In genomic region chr2:127065299-127065931, GRCh38 we compare ENCODE assay signal across 9 cellular contexts. TPM values are rescaled to one million over a fixed set of nuclear protein-coding genes. Genes with fewer than 3 reads are reported as not detected.
DNase-seq lines count a peak whose midpoint lies in the region; ATAC-seq and TF ChIP-seq lines count a peak whose summit lies in the region.
"Had no signal": no experiment of that assay in that cellular context is flagged by ENCODE, and none has a peak within 500 bp of the region (broad histone marks: within the 10 kb centered on the region; RNA-seq: fewer than 3 reads in every experiment).

No MANE protein-coding gene starts in this region.

- no peak overlapping the region for H3K4me3 ChIP-seq in right atrium auricular region
- no peak overlapping the region for H3K4me3 ChIP-seq in mammary epithelial cell (replicated peaks in 1 of 3; ENCODE audit: insufficient read depth in 1 of 3, low read depth in 2 of 3, low read length in 3 of 3)
- H3K4me3 ChIP-seq in vagina, result peak overlapping the region in 1 of 2 donors; percentile 3
- H3K4me3 ChIP-seq in heart left ventricle, result no peak overlapping the region

- dilution Hi-C loops in mammary epithelial cell (cut with HindIII; ENCODE audit: low sequenced_read_pairs), result no loop called here

- no peaks in the 10 kb centered on the region for H3K27me3 Mint-ChIP-seq in natural killer cell treated with Interleukin-12 subunit alpha and Interleukin-12 subunit beta and Interleukin-15 and Interleukin-18, amount 100 ng/mL, for 72 hours

- in situ Hi-C loops in mammary epithelial cell (cut with MboI; ENCODE audit: low sequenced_read_pairs in 2 of 2), result no loop called here

- peak overlapping the region; percentile 74 for H3K4me2 ChIP-seq in mammary epithelial cell (ENCODE audit: insufficient read depth, low read depth, low read length)

- H3K36me3 ChIP-seq in right atrium auricular region (no peaks in the 10 kb centered on the region), mammary epithelial cell (ENCODE audit: insufficient read depth, low read length) (no peaks in the 10 kb centered on the region), vagina (peaks cover 0 to 8% of the 10 kb centered on the region in 2 donors), heart left ventricle (peaks cover 0 to 8% (median 0%) of the 10 kb centered on the region in 9 donors)

- H2AFZ ChIP-seq in mammary epithelial cell (ENCODE audit: low read depth, low read length), result peak overlapping the region; percentile 84

- ATAC-seq in Right ventricle myocardium inferior (no peak), heart left ventricle (no peak), HG02798 (IDR thresholded peaks at IDR 0.05; ENCODE audit: poor library complexity, unreplicated experiment) (no peak)
- ATAC-seq in natural killer cell treated with Interleukin-12 subunit alpha and Interleukin-12 subunit beta and Interleukin-15 and Interleukin-18, amount 100 ng/mL, for 72 hours, result no peak

- H3K9me3 ChIP-seq in right atrium auricular region (no peaks in the 10 kb centered on the region), mammary epithelial cell (replicated peaks; ENCODE audit: insufficient read depth, low read length) (no peaks in the 10 kb centered on the region), vagina (no peaks in the 10 kb centered on the region), heart left ventricle (no peaks in the 10 kb centered on the region)

- H3K79me2 ChIP-seq in mammary epithelial cell (ENCODE audit: insufficient read depth, low read length), result no peaks in the 10 kb centered on the region

- H3K27me3 ChIP-seq in right atrium auricular region (no peaks in the 10 kb centered on the region), mammary epithelial cell (ENCODE audit: insufficient read depth, low read length) (no peaks in the 10 kb centered on the region), vagina (no peaks in the 10 kb centered on the region), heart left ventricle (no peaks in the 10 kb centered on the region)

- BruUV-seq in mammary epithelial cell (replicated peaks; lab: Mats Ljungman, UMichigan), result no TSS peak

- peaks cover 20 to 32% of the 10 kb centered on the region in 2 donors for H3K4me1 Mint-ChIP-seq in natural killer cell treated with Interleukin-12 subunit alpha and Interleukin-12 subunit beta and Interleukin-15 and Interleukin-18, amount 100 ng/mL, for 72 hours (ENCODE audit: low read depth in 2 of 2)

- H3K27ac ChIP-seq in right atrium auricular region (peak overlapping the region; percentile 50 to 62), mammary epithelial cell (ENCODE audit: insufficient read depth, low read depth, low read length) (peak overlapping the region; percentile 69), vagina (peak overlapping the region; percentile 94), heart left ventricle (peak overlapping the region in 5 of 12 donors; percentile 50 to 77 (median 76))

- H3K9ac ChIP-seq in mammary epithelial cell (ENCODE audit: insufficient read depth, low read length), result peak overlapping the region; percentile 61

- WGBS in mammary epithelial cell (ENCODE audit: low coverage, missing lambda C conversion rate), result 93% methylated on average over 13 of the region's 13 CpGs
- WGBS in heart left ventricle, 4 donors, result 88 to 92% (median 92%) methylated on average over 12 to 13 of the region's 13 CpGs

- H3K27ac Mint-ChIP-seq in natural killer cell treated with Interleukin-12 subunit alpha and Interleukin-12 subunit beta and Interleukin-15 and Interleukin-18, amount 100 ng/mL, for 72 hours, result peak overlapping the region; percentile 74 to 89

- H3K9me3 Mint-ChIP-seq in natural killer cell treated with Interleukin-12 subunit alpha and Interleukin-12 subunit beta and Interleukin-15 and Interleukin-18, amount 100 ng/mL, for 72 hours, result no peaks in the 10 kb centered on the region

- CTCF ChIA-PET in mammary epithelial cell (lab: Charles Lee; ENCODE audit: low non-redundant PET), result no interaction called here

- TF ChIP-seq POLR2A in vagina (IDR thresholded peaks at IDR 0.05) (no peak), heart left ventricle (IDR thresholded peaks at IDR 0.05) (no peak)

- no peak for TF ChIP-seq CTCF in right atrium auricular region (IDR thresholded peaks at IDR 0.05)
- TF ChIP-seq CTCF in mammary epithelial cell (conservative IDR thresholded peaks at IDR 0.05 in 1 of 2, IDR thresholded peaks at IDR 0.05 in 1 of 2; ENCODE audit: extremely low read depth in 1 of 2, insufficient read depth in 1 of 2, low read depth in 1 of 2, low read length in 2 of 2), result no peak
- no peak for TF ChIP-seq CTCF in vagina (IDR thresholded peaks at IDR 0.05)
- TF ChIP-seq CTCF in heart left ventricle (IDR thresholded peaks at IDR 0.05), result no peak

- H3K4me1 ChIP-seq in right atrium auricular region (peaks cover 4 to 37% of the 10 kb centered on the region in 2 donors), mammary epithelial cell (ENCODE audit: insufficient read depth, low read length) (peaks cover 26% of the 10 kb centered on the region), vagina (peaks cover 57% of the 10 kb centered on the region), heart left ventricle (peaks cover 2 to 55% (median 23%) of the 10 kb centered on the region in 12 donors)

- DNase-seq in right atrium auricular region (ENCODE audit: low spot score) (no peak), Right ventricle myocardium inferior (ENCODE audit: missing footprints) (no peak), mammary epithelial cell (no peak), vagina (ENCODE audit: extremely low spot score in 2 of 2) (no peak), heart left ventricle (no peak)
- DNase-seq in natural killer cell treated with Interleukin-12 subunit alpha and Interleukin-12 subunit beta and Interleukin-15 and Interleukin-18, amount 100 ng/mL, for 72 hours (ENCODE audit: low spot score), result no peak
- DNase-seq in stimulated activated CD4-positive, alpha-beta T cell treated with anti-CD3 and anti-CD28 coated beads, Interleukin-2, amount 100 ng/mL, for 24 hours, result no peak
- DNase-seq: cortex of kidney had no signal

- H3K36me3 Mint-ChIP-seq in natural killer cell treated with Interleukin-12 subunit alpha and Interleukin-12 subunit beta and Interleukin-15 and Interleukin-18, amount 100 ng/mL, for 72 hours, result no peaks in the 10 kb centered on the region

- no peaks in the 10 kb centered on the region for H4K20me1 ChIP-seq in mammary epithelial cell (ENCODE audit: insufficient read depth, low read length)

- H3K4me3 Mint-ChIP-seq in natural killer cell treated with Interleukin-12 subunit alpha and Interleukin-12 subunit beta and Interleukin-15 and Interleukin-18, amount 100 ng/mL, for 72 hours, result peak overlapping the region; percentile 36

- intact Hi-C loops in Right ventricle myocardium inferior (cut with DNase I), result loop anchor here (5.0 kb wide), 1 partner anchor 42 kb away; the partner anchor contains the start of gene BIN1
- intact Hi-C loops in mammary epithelial cell (cut with micrococcal nuclease), result loop anchor here (2.0 kb wide), 2 partner anchors 413 to 583 kb away; no protein-coding TSS in a partner anchor
- intact Hi-C loops in vagina (cut with DNase I), result loop anchor here (10.0 kb wide), 1 partner anchor 109 kb away; no protein-coding TSS in a partner anchor
- intact Hi-C loops in heart left ventricle (cut with DNase I), result loop anchor here in 4 of 10 donors (5.0 to 10.0 kb wide), 5 partner anchors 37 to 229 kb away; partner anchors contain the start of genes BIN1 (in 1 of the 4) and ERCC3 (in 1 of the 4)

RNA-seq across cellular contexts. Expression of gene BIN1, which starts 41.5 kb away (rescaled TPM):
- total RNA-seq in right atrium auricular region (10 to 100 TPM in 1 of 2 donors, 1 to 10 TPM in 1; 7.6 to 15.3 TPM), Right ventricle myocardium inferior (17.9 TPM), mammary epithelial cell (1 to 10 TPM; 5.1 to 7.3 TPM), vagina (60.9 TPM), heart left ventricle (10 to 100 TPM; 10.9 to 22.2 (median 16.8) TPM)
- polyA plus RNA-seq in mammary epithelial cell (0.88 TPM), heart left ventricle (1 to 10 TPM; 4.3 to 9.6 TPM)
- not detected for polyA minus RNA-seq in mammary epithelial cell
- 10 to 100 TPM; 18.0 to 35.9 TPM for total RNA-seq in natural killer cell treated with Interleukin-12 subunit alpha and Interleukin-12 subunit beta and Interleukin-15 and Interleukin-18, amount 100 ng/mL, for 72 hours
